Comparison of ENCODE assay signal across 27 cellular contexts in the genomic region with DNA sequence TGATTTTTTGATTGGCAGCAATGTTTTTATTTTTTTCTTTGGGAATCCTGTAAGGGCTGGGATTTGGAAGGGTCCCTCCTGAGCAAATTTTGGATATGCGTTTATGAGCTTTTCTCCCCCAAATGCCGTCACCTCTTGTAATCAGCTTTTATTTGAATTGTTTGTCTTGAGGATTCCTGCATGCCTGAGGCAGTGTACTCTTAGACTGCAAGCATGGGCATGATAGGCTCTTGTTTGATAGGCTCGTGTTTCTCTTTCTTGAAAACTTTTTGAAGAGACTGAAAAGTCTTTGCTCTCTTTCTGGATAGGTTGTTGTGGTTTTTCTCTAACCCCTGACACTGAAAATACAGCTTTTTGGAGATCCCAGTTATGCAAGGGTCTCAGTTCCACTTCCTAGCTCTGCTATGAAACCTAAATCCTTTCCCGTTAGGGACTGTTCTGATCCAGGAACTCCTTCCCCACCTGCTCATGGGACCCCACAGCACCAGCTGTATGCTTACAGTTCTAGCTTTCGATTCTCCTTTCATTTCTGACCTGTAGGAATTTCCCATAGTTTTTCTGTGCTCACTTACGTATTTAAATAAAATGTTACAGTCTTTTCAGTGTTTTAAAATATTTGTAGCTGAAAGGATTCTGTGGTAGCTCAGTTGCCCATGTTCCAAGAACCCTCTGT. TPM values are rescaled to one million over a fixed set of nuclear protein-coding genes. Genes with fewer than 3 reads are reported as not detected.
A peak's percentile ranks its signal among the peaks of the same experiment; 100 is the strongest.
DNase-seq lines count a peak whose midpoint lies in the region; ATAC-seq, FAIRE-seq and TF ChIP-seq lines count a peak whose summit lies in the region.
"Had no signal": no experiment of that assay in that cellular context is flagged by ENCODE, and none has a peak within 500 bp of the region (broad histone marks: within the 10 kb centered on the region; RNA-seq: fewer than 3 reads in every experiment).

No MANE protein-coding gene starts in this region.

- H3F3A ChIP-seq in OCI-LY1 (ENCODE audit: insufficient read depth, low read length) = no peaks in the 10 kb centered on the region

- TF ChIP-seq CTCF in OCI-LY1 (IDR thresholded peaks at IDR 0.05; ENCODE audit: low read length) = no peak
- TF ChIP-seq CTCF in bronchial epithelial cell (IDR thresholded peaks at IDR 0.05; ENCODE audit: insufficient read depth, low read length, severe bottlenecking) = no peak
- no peak for TF ChIP-seq CTCF in WERI-Rb-1 (IDR thresholded peaks at IDR 0.05; ENCODE audit: low read depth, low read length)

- H3K27me3 Mint-ChIP-seq in naive B cell = no peaks in the 10 kb centered on the region

- ATAC-seq in naive B cell (ENCODE audit: low read depth in 2 of 2) (no peak), GM18519 (IDR thresholded peaks at IDR 0.05; ENCODE audit: low FRiP score, unreplicated experiment) (no peak)
- ATAC-seq: A549; activated CD8-positive, alpha-beta memory T cell treated with anti-CD3 and anti-CD28 coated beads, Interleukin-2, amount 10 ng/mL, durations not matched to agents 7 days and 5 days had no signal

- H3K27me3 ChIP-seq in BLaER1 (no peaks in the 10 kb centered on the region), OCI-LY1 (ENCODE audit: insufficient read depth, low read length) (no peaks in the 10 kb centered on the region), bronchial epithelial cell (ENCODE audit: control insufficient read depth, insufficient read depth, low read length) (no peaks in the 10 kb centered on the region), WERI-Rb-1 (ENCODE audit: insufficient read depth, low read depth, severe bottlenecking) (no peaks in the 10 kb centered on the region)
- H3K27me3 ChIP-seq: SJSA1 had no signal

- H3K9ac ChIP-seq in BLaER1 = no peak overlapping the region
- H3K9ac ChIP-seq in OCI-LY1 (ENCODE audit: low read length) = no peak overlapping the region; the same call in 1 of the 2 replicates

- H2AFZ ChIP-seq in OCI-LY1 (ENCODE audit: low read length) = no peak overlapping the region

- peak overlapping the region; percentile 51 for H3K4me2 ChIP-seq in BLaER1
- peak overlapping the region; percentile 55 for H3K4me2 ChIP-seq in OCI-LY1 (ENCODE audit: low read length)
- H3K4me2 ChIP-seq: A549 had no signal

- H3K4me3 ChIP-seq in BLaER1 (no peak overlapping the region), OCI-LY1 (ENCODE audit: low read depth, low read length, poor library complexity, severe bottlenecking) (peak overlapping the region; percentile 30), bronchial epithelial cell (ENCODE audit: low read depth, low read length) (no peak overlapping the region), WERI-Rb-1 (ENCODE audit: low read depth, low read length) (no peak overlapping the region)
- H3K4me3 ChIP-seq: A549, SJSA1 had no signal

- H3K79me2 ChIP-seq in OCI-LY1 (ENCODE audit: insufficient read depth, low read length) = peaks cover 50% of the 10 kb centered on the region

- DNase-seq in bronchial epithelial cell (ENCODE audit: low read depth) = peak; percentile 82
- no peak for DNase-seq in naive B cell
- no peak for DNase-seq in WERI-Rb-1
- DNase-seq in NCI-H1105 treated with DMSO at 0.1 percent for 48 hours (lab: John Stamatoyannopoulos, UW) = no peak
- no peak for DNase-seq in GF-D8 (lab: John Stamatoyannopoulos, UW)
- DNase-seq: activated CD4-positive, alpha-beta T cell treated with anti-CD3 and anti-CD28 coated beads for 4 hours; activated CD8-positive, alpha-beta memory T cell treated with anti-CD3 and anti-CD28 coated beads, Interleukin-2, amount 10 ng/mL, durations not matched to agents 7 days and 5 days; CD4-positive, CD25-positive, alpha-beta regulatory T cell; central memory CD4-positive, alpha-beta T cell; DMS79 treated with DMSO at 0.1 percent for 48 hours; effector CD4-positive, alpha-beta T cell; IMR-90; kidney; midbrain; NCI-H2029; T-helper 9 cell; trophoblast cell had no signal

- H3K36me3 ChIP-seq in BLaER1 = 0 out of 2 replicates have a peak, but pooled peaks cover 7% of the 10 kb centered on the region
- no peaks in the 10 kb centered on the region for H3K36me3 ChIP-seq in OCI-LY1 (ENCODE audit: insufficient read depth, low read length)
- no peaks in the 10 kb centered on the region for H3K36me3 ChIP-seq in bronchial epithelial cell (ENCODE audit: control insufficient read depth, insufficient read depth, low read length)
- no peaks in the 10 kb centered on the region for H3K36me3 ChIP-seq in WERI-Rb-1
- H3K36me3 ChIP-seq: SJSA1 had no signal

- H3K9me2 ChIP-seq in OCI-LY1 (ENCODE audit: low read depth, low read length) = no peaks in the 10 kb centered on the region

- H3K36me3 Mint-ChIP-seq in naive B cell = peaks cover 7 to 15% of the 10 kb centered on the region in 2 donors
- H3K36me3 Mint-ChIP-seq: activated CD8-positive, alpha-beta memory T cell treated with anti-CD3 and anti-CD28 coated beads, Interleukin-2, amount 10 ng/mL, durations not matched to agents 7 days and 5 days; CD4-positive, CD25-positive, alpha-beta regulatory T cell had no signal

- peaks cover 7% of the 10 kb centered on the region; the same call in 1 of the 2 replicates for H4K20me1 ChIP-seq in BLaER1
- H4K20me1 ChIP-seq in OCI-LY1 (ENCODE audit: insufficient read depth, low read length) = no peaks in the 10 kb centered on the region

- H3K4me1 ChIP-seq in BLaER1 = peaks cover 15% of the 10 kb centered on the region
- peaks cover 75% of the 10 kb centered on the region for H3K4me1 ChIP-seq in OCI-LY1 (ENCODE audit: insufficient read depth, low read length, severe bottlenecking)
- H3K4me1 ChIP-seq: A549 had no signal

- 0 out of 2 replicates have a peak overlapping the region, but pooled peaks have one; percentile 30 for H3K27ac ChIP-seq in BLaER1
- peak overlapping the region; percentile 44 for H3K27ac ChIP-seq in OCI-LY1 (ENCODE audit: low read depth, low read length, poor library complexity, severe bottlenecking)
- no peak overlapping the region for H3K27ac ChIP-seq in WERI-Rb-1
- H3K27ac ChIP-seq: A549, SJSA1 had no signal

- peak overlapping the region in 5 of 6 donors; percentile 39 to 89 (median 73) for H3K27ac Mint-ChIP-seq in naive B cell
- H3K27ac Mint-ChIP-seq: activated CD8-positive, alpha-beta memory T cell treated with anti-CD3 and anti-CD28 coated beads, Interleukin-2, amount 10 ng/mL, durations not matched to agents 7 days and 5 days; activated T-helper 2 cell treated with anti-CD3 and anti-CD28 coated beads, Interferon-gamma antibody, Interleukin-2, Interleukin-4, amounts not matched to agents 10 μg/mL and 5 μg/mL and 100 μg/mL, durations not matched to agents 14 hours and 24 hours and 36 hours; CD4-positive, CD25-positive, alpha-beta regulatory T cell had no signal

- peaks cover 59 to 68% (median 65%) of the 10 kb centered on the region in 3 donors for H3K4me1 Mint-ChIP-seq in naive B cell
- H3K4me1 Mint-ChIP-seq: activated CD8-positive, alpha-beta memory T cell treated with anti-CD3 and anti-CD28 coated beads, Interleukin-2, amount 10 ng/mL, durations not matched to agents 7 days and 5 days had no signal

- H3K4me3 Mint-ChIP-seq in naive B cell = peak overlapping the region in 6 of 8 donors; percentile 25 to 71 (median 41)
- H3K4me3 Mint-ChIP-seq: activated CD8-positive, alpha-beta memory T cell treated with anti-CD3 and anti-CD28 coated beads, Interleukin-2, amount 10 ng/mL, durations not matched to agents 7 days and 5 days; CD4-positive, CD25-positive, alpha-beta regulatory T cell; neural crest cell had no signal

- peaks cover 9% of the 10 kb centered on the region for H3K9me3 ChIP-seq in BLaER1
- H3K9me3 ChIP-seq in OCI-LY1 (ENCODE audit: low read length) = no peaks in the 10 kb centered on the region
- no peaks in the 10 kb centered on the region for H3K9me3 ChIP-seq in WERI-Rb-1 (ENCODE audit: severe bottlenecking)
- H3K9me3 ChIP-seq: A549, SJSA1 had no signal

- FAIRE-seq in bronchial epithelial cell (lab: Jason Lieb, UNC) = no peak
- FAIRE-seq: kidney had no signal

- no peaks in the 10 kb centered on the region for H3K9me3 Mint-ChIP-seq in naive B cell
- H3K9me3 Mint-ChIP-seq: activated T-helper 2 cell treated with anti-CD3 and anti-CD28 coated beads, Interferon-gamma antibody, Interleukin-2, Interleukin-4, amounts not matched to agents 10 μg/mL and 5 μg/mL and 100 μg/mL, durations not matched to agents 14 hours and 24 hours and 36 hours; neural crest cell had no signal

RNA-seq across cellular contexts. Expression of a gene that starts 17.2 kb away (rescaled TPM):
- 32.6 and 41.6 TPM in 2 replicates for total RNA-seq in bronchial epithelial cell
- polyA plus RNA-seq in naive B cell (ENCODE audit: low read depth in 6 of 6) = 100 to 1,000 TPM; 187 to 403 (median 268) TPM

RNA-seq across cellular contexts. Expression of a gene that starts 34.0 kb away (rescaled TPM):
- 118 and 163 TPM in 2 replicates for total RNA-seq in bronchial epithelial cell
- polyA plus RNA-seq in naive B cell (ENCODE audit: low read depth in 6 of 6) = under 1 TPM in 2 of 6 donors, not detected in 4; 0.17 to 0.44 TPM
- total RNA-seq: activated CD8-positive, alpha-beta memory T cell treated with anti-CD3 and anti-CD28 coated beads, Interleukin-2, amount 10 ng/mL, durations not matched to agents 7 days and 5 days; activated T-helper 2 cell treated with anti-CD3 and anti-CD28 coated beads, Interferon-gamma antibody, Interleukin-2, Interleukin-4, amounts not matched to agents 10 μg/mL and 5 μg/mL and 100 μg/mL, durations not matched to agents 14 hours and 24 hours and 36 hours; CD4-positive, CD25-positive, alpha-beta regulatory T cell; fibroblast of lung; H4; IMR-90; neural crest cell; pulmonary artery endothelial cell; SJSA1 had no signal
- polyA plus RNA-seq: CD4-positive, CD25-positive, alpha-beta regulatory T cell; fibroblast of lung; IMR-90 had no signal
